In genomic region chr3:153595186-153595815, GRCh38 we compare ENCODE assay signal across 8 cellular contexts.
A peak's percentile ranks its signal among the peaks of the same experiment; 100 is the strongest.
DNase-seq lines count a peak whose midpoint lies in the region; ATAC-seq, FAIRE-seq and TF ChIP-seq lines count a peak whose summit lies in the region.

No MANE protein-coding gene starts in this region.

- no peak overlapping the region for H3K4me2 ChIP-seq in PC-3 (ENCODE audit: low read length)

- H3K9me3 ChIP-seq in CD8-positive, alpha-beta T cell (ENCODE audit: low read length) = no peaks in the 10 kb centered on the region
- no peaks in the 10 kb centered on the region for H3K9me3 ChIP-seq in PC-3 (ENCODE audit: low read length)
- H3K9me3 ChIP-seq in esophagus squamous epithelium = no peaks in the 10 kb centered on the region
- H3K9me3 ChIP-seq in psoas muscle = no peaks in the 10 kb centered on the region

- no peak for DNase-seq in CD8-positive, alpha-beta T cell
- DNase-seq in H54 (ENCODE audit: insufficient read length, low spot score) (no peak), PC-3 (peak; percentile 68), esophagus squamous epithelium (lab: John Stamatoyannopoulos, UW) (no peak), psoas muscle (no peak), midbrain (lab: John Stamatoyannopoulos, UW) (no peak)

- H3K4me1 Mint-ChIP-seq in CD8-positive, alpha-beta T cell (ENCODE audit: low read depth) = peaks cover 6% of the 10 kb centered on the region

- H3K9me3 Mint-ChIP-seq in CD8-positive, alpha-beta T cell = no peaks in the 10 kb centered on the region

- POLR2A ChIA-PET in CD8-positive, alpha-beta T cell (lab: Charles Lee) = interaction anchor here (0.7 kb wide), 1 partner anchor 17 kb away, joined by 3 read pairs; no protein-coding TSS in a partner anchor
- POLR2A ChIA-PET in PC-3 (lab: Charles Lee; ENCODE audit: unreplicated experiment) = no interaction called here

- no peaks in the 10 kb centered on the region for H3K27me3 ChIP-seq in CD8-positive, alpha-beta T cell (ENCODE audit: insufficient read depth, low read length)
- H3K27me3 ChIP-seq in PC-3 (ENCODE audit: low read length) (no peaks in the 10 kb centered on the region), esophagus squamous epithelium (no peaks in the 10 kb centered on the region), psoas muscle (ENCODE audit: insufficient read depth in 3 of 3, low read length in 2 of 3) (no peaks in the 10 kb centered on the region)

- BruUV-seq in PC-3 (replicated peaks; lab: Mats Ljungman, UMichigan) = no TSS peak

- no peaks in the 10 kb centered on the region for H3F3A ChIP-seq in PC-3 (ENCODE audit: low read length, unreplicated experiment)

- H3K79me2 ChIP-seq in PC-3 (ENCODE audit: low read length) = no peaks in the 10 kb centered on the region

- no peak overlapping the region for H3K9ac ChIP-seq in PC-3 (ENCODE audit: low read length)

- no peak overlapping the region for H3K4me3 ChIP-seq in CD8-positive, alpha-beta T cell (ENCODE audit: low read depth, low read length)
- no peak overlapping the region for H3K4me3 ChIP-seq in PC-3 (ENCODE audit: low read length)
- no peak overlapping the region for H3K4me3 ChIP-seq in esophagus squamous epithelium
- H3K4me3 ChIP-seq in psoas muscle = no peak overlapping the region

- no peaks in the 10 kb centered on the region for H3K36me3 ChIP-seq in CD8-positive, alpha-beta T cell (ENCODE audit: insufficient read depth, low read length)
- H3K36me3 ChIP-seq in PC-3 (ENCODE audit: low read depth, low read length) (no peaks in the 10 kb centered on the region), esophagus squamous epithelium (no peaks in the 10 kb centered on the region), psoas muscle (ENCODE audit: insufficient read depth in 1 of 2, low read depth in 1 of 2) (no peaks in the 10 kb centered on the region)

- no peaks in the 10 kb centered on the region for H3K9me2 ChIP-seq in PC-3 (replicated peaks; ENCODE audit: low read length)

- H3K36me3 Mint-ChIP-seq in CD8-positive, alpha-beta T cell = no peaks in the 10 kb centered on the region

- no peaks in the 10 kb centered on the region for H4K20me1 ChIP-seq in PC-3 (ENCODE audit: low read length)

- H3K4me3 Mint-ChIP-seq in CD8-positive, alpha-beta T cell = no peak overlapping the region

- H3K4me1 ChIP-seq in CD8-positive, alpha-beta T cell (ENCODE audit: insufficient read depth, low read length) = no peaks in the 10 kb centered on the region
- peaks cover 22% of the 10 kb centered on the region for H3K4me1 ChIP-seq in PC-3 (ENCODE audit: insufficient read depth, low read length)
- H3K4me1 ChIP-seq in esophagus squamous epithelium = peaks cover 0 to 18% (median 0%) of the 10 kb centered on the region in 3 donors
- H3K4me1 ChIP-seq in psoas muscle = no peaks in the 10 kb centered on the region

- CTCF ChIA-PET in CD8-positive, alpha-beta T cell (lab: Charles Lee) = interaction anchor here (0.6 to 2.2 kb wide), 5 partner anchors 16 to 552 kb away, joined by 3 to 12 read pairs (median 5); no protein-coding TSS in a partner anchor
- CTCF ChIA-PET in PC-3 (lab: Charles Lee) = interaction anchor here (0.6 to 1.3 kb wide), 3 partner anchors 98 to 434 kb away, joined by 3 to 4 read pairs (median 4); no protein-coding TSS in a partner anchor

- intact Hi-C loops in CD8-positive, alpha-beta T cell (cut with DNase I, micrococcal nuclease) = loop anchor here (1.0 to 5.0 kb wide), 5 partner anchors 304 to 568 kb away; no protein-coding TSS in a partner anchor
- intact Hi-C loops in PC-3 (cut with micrococcal nuclease) = loop anchor here (1.0 to 5.0 kb wide), 8 partner anchors 82 to 569 kb away; partner anchors contain the start of gene RAP2B
- intact Hi-C loops in esophagus squamous epithelium (cut with DNase I) = no loop called here
- intact Hi-C loops in psoas muscle (cut with DNase I) = no loop called here

- no peak overlapping the region for H3K27ac Mint-ChIP-seq in CD8-positive, alpha-beta T cell

- no peak for ATAC-seq in CD8-positive, alpha-beta T cell
- peak; percentile 39 for ATAC-seq in PC-3
- ATAC-seq in psoas muscle = no peak
- no peak for ATAC-seq in HG03039 (IDR thresholded peaks at IDR 0.05; ENCODE audit: unreplicated experiment)
- no peak for ATAC-seq in GM21737 (IDR thresholded peaks at IDR 0.05; ENCODE audit: unreplicated experiment)

- no peak for TF ChIP-seq POLR2A in H54 (IDR thresholded peaks at IDR 0.05; ENCODE audit: low read depth, low read length)
- TF ChIP-seq POLR2A in esophagus squamous epithelium (IDR thresholded peaks at IDR 0.05) = no peak

- peak; percentile 81 for FAIRE-seq in H54 (lab: Jason Lieb, UNC)

- H3K27ac ChIP-seq in CD8-positive, alpha-beta T cell (ENCODE audit: low read depth, low read length) = no peak overlapping the region
- no peak overlapping the region for H3K27ac ChIP-seq in PC-3 (ENCODE audit: low read length)
- no peak overlapping the region for H3K27ac ChIP-seq in esophagus squamous epithelium
- no peak overlapping the region for H3K27ac ChIP-seq in psoas muscle

- H3K27me3 Mint-ChIP-seq in CD8-positive, alpha-beta T cell (ENCODE audit: low read depth) = no peaks in the 10 kb centered on the region

- no peak overlapping the region for H2AFZ ChIP-seq in PC-3 (ENCODE audit: low read length)

- peak; percentile 48 for TF ChIP-seq CTCF in CD8-positive, alpha-beta T cell (IDR thresholded peaks at IDR 0.05)
- peak; percentile 90 for TF ChIP-seq CTCF in PC-3 (conservative IDR thresholded peaks at IDR 0.05; ENCODE audit: low read depth, low read length)
- peak in 5 of 6 experiments; percentile 35 to 79 (median 57) for TF ChIP-seq CTCF in esophagus squamous epithelium (IDR thresholded peaks at IDR 0.05)
- TF ChIP-seq CTCF in psoas muscle (IDR thresholded peaks at IDR 0.05) = peak; percentile 42

Comparison
In these comparisons a context has a peak if more than half of its experiments do, and no peak if none do; other contexts are left out.
1. intact Hi-C loops: an anchor here in CD8-positive, alpha-beta T cell (1.0 to 5.0 kb wide) and PC-3 (1.0 to 5.0 kb wide); none called in esophagus squamous epithelium and psoas muscle.